Comparison of ENCODE assay signal across 3 cellular contexts in genomic region chr5:159083532-159083931, GRCh38.
TF ChIP-seq lines count a peak whose summit lies in the region.

No MANE protein-coding gene starts in this region.

TF ChIP-seq in GM23338, 12 proteins besides CTCF, POLR2A, EP300 and RAD21 (continued from another document and continues in another):
- no peak for TF ChIP-seq REST (IDR thresholded peaks at IDR 0.05; ENCODE audit: unreplicated experiment)
- TF ChIP-seq POLR2AphosphoS5 (IDR thresholded peaks at IDR 0.05; ENCODE audit: low read depth), result no peak
- no peak for TF ChIP-seq JUNB (IDR thresholded peaks at IDR 0.05; ENCODE audit: unreplicated experiment)
- no peak for TF ChIP-seq NANOG (IDR thresholded peaks at IDR 0.05; ENCODE audit: borderline replicate concordance)
- TF ChIP-seq STAT1 (IDR thresholded peaks at IDR 0.05; ENCODE audit: unreplicated experiment), result no peak
- TF ChIP-seq EZH2 (IDR thresholded peaks at IDR 0.05; ENCODE audit: low read depth, unreplicated experiment), result no peak
- TF ChIP-seq EZH2phosphoT487 (IDR thresholded peaks at IDR 0.05; ENCODE audit: unreplicated experiment), result no peak

TF ChIP-seq in H1, 55 proteins besides CTCF, POLR2A, EP300 and RAD21:
- TF ChIP-seq KDM1A (IDR thresholded peaks at IDR 0.05; ENCODE audit: borderline replicate concordance, low read length), result no peak
- TF ChIP-seq BACH1 (IDR thresholded peaks at IDR 0.05; ENCODE audit: low read length), result no peak
- TF ChIP-seq PHF8 (conservative IDR thresholded peaks at IDR 0.05; ENCODE audit: low read depth, low read length), result no peak
- TF ChIP-seq ATF3 (IDR thresholded peaks at IDR 0.05; ENCODE audit: insufficient read depth, low read depth, low read length), result no peak
- TF ChIP-seq ZNF274 (IDR thresholded peaks at IDR 0.05; ENCODE audit: borderline replicate concordance, extremely low read depth, low read length), result no peak
- TF ChIP-seq BCL11A (IDR thresholded peaks at IDR 0.05; ENCODE audit: low read depth in 2 of 2, low read length in 2 of 2), result no peak
- no peak for TF ChIP-seq YY1 (IDR thresholded peaks at IDR 0.05; ENCODE audit: low read depth, low read length)
- no peak for TF ChIP-seq HDAC6 (IDR thresholded peaks at IDR 0.05; ENCODE audit: low read depth, low read length)
- TF ChIP-seq CHD2 (IDR thresholded peaks at IDR 0.05; ENCODE audit: low read length), result no peak
- no peak for TF ChIP-seq GTF2F1 (IDR thresholded peaks at IDR 0.05; ENCODE audit: borderline replicate concordance, low read depth, low read length)
- no peak for TF ChIP-seq EZH2 (IDR thresholded peaks at IDR 0.05; ENCODE audit: low read depth, low read length, severe bottlenecking)
- TF ChIP-seq SP1 (IDR thresholded peaks at IDR 0.05; ENCODE audit: low read depth, low read length), result no peak
- TF ChIP-seq TCF12 (IDR thresholded peaks at IDR 0.05; ENCODE audit: low read depth, low read length), result no peak
- no peak for TF ChIP-seq CTBP2 (IDR thresholded peaks at IDR 0.05; ENCODE audit: borderline replicate concordance, insufficient read depth, insufficient read length, low read length)
- no peak for TF ChIP-seq E2F6 (IDR thresholded peaks at IDR 0.05)
- no peak for TF ChIP-seq SP4 (IDR thresholded peaks at IDR 0.05; ENCODE audit: low read length)
- no peak for TF ChIP-seq TAF1 (IDR thresholded peaks at IDR 0.05; ENCODE audit: low read depth, low read length)
- TF ChIP-seq NANOG (IDR thresholded peaks at IDR 0.05; ENCODE audit: insufficient read depth, low read depth, low read length, poor library complexity, severe bottlenecking), result no peak
- TF ChIP-seq CHD1 (IDR thresholded peaks at IDR 0.05; ENCODE audit: low read depth, low read length), result no peak
- no peak for TF ChIP-seq SIRT6 (IDR thresholded peaks at IDR 0.05; ENCODE audit: low read length)
TF ChIP-seq in H1: peak in this region for 0.

TF ChIP-seq in HEK293T, 16 proteins besides CTCF, POLR2A, EP300 and RAD21 (continued from another document):
- no peak for TF ChIP-seq ARNT (IDR thresholded peaks at IDR 0.05)
- TF ChIP-seq FOXK2 (IDR thresholded peaks at IDR 0.05), result no peak
